9 cellular contexts compared by ENCODE assay signal in the genomic region with DNA sequence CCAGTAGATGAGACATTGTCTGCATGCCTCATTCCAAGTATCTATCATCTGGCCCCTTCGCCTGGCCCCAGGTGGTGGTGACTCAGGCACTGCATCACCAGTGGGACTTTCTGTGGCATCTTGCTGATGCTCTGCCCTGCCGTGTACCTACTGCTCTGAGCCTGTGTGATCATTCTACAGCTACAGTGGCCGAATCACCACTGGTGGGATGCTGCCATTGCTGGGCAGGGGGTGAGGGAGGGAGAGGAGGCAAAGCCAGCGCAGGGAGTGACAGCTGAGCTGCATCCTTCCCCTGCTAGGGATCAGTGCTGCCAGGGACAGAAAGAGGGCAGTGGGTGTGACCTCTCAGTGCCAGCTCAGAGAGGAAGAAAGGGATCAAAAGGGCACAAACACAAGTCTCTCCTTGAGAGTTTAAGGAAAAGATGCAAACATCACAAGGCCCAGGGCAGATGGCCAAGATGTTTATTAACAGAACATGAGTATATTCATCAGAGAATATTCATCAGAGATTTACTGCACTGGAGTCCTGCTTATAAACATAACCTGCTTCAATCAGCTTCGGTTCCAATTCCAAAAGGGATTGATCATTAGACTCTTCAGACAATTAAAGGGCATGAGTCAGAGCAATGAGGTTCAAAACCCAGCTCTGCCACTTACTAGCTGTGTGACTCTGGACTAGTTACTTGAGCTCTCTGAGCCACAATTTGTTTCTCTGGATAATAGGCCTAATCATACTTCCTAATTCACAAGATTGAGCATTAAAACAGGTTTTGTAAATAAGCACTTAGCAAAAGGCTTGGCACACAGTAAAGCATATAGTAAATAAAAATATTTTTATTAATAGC.
DNase-seq lines count a peak whose midpoint lies in the region; ATAC-seq, FAIRE-seq and TF ChIP-seq lines count a peak whose summit lies in the region.
"Had no signal": no experiment of that assay in that cellular context is flagged by ENCODE, and none has a peak within 500 bp of the region (broad histone marks: within the 10 kb centered on the region; RNA-seq: fewer than 3 reads in every experiment).

No MANE protein-coding gene starts in this region.

- intact Hi-C loops in GM12878 (cut with micrococcal nuclease; ENCODE audit: unreplicated experiment), result no loop called here

- RAD21 ChIA-PET in GM12878 (lab: Charles Lee; ENCODE audit: unreplicated experiment), result interaction anchor here (0.6 to 1.4 kb wide), 7 partner anchors 11 to 217 kb away, joined by 3 to 5 read pairs (median 4); partner anchors contain the start of gene ABTB2

- H3K9ac ChIP-seq in GM12878 (ENCODE audit: control insufficient read depth, insufficient read depth, low read length), result no peak overlapping the region

- CTCF ChIA-PET in GM12878 (lab: Yijun Ruan, JAX), result interaction anchor here (0.6 to 1.0 kb wide), 3 partner anchors 11 to 457 kb away, joined by 3 read pairs; no protein-coding TSS in a partner anchor

- TF ChIP-seq POLR2A in GM12878 (IDR thresholded peaks at IDR 0.05; ENCODE audit: low read depth, low read length), result no peak

- 38% methylated on average over 5 of the region's 5 CpGs for WGBS in GM12878 (ENCODE audit: insufficient coverage, insufficient replicate concordance, low lambda C conversion rate, missing lambda C conversion rate)

- TF ChIP-seq CTCF in RWPE2 (IDR thresholded peaks at IDR 0.05; ENCODE audit: poor library complexity, severe bottlenecking) (no peak), GM12878 (IDR thresholded peaks at IDR 0.05 in 2 of 3, conservative IDR thresholded peaks at IDR 0.05 in 1 of 3; ENCODE audit: control insufficient read depth in 2 of 3, extremely low read depth in 1 of 3, insufficient read depth in 1 of 3, low read depth in 3 of 3, low read length in 3 of 3) (no peak), GM13976 (IDR thresholded peaks at IDR 0.05; ENCODE audit: borderline replicate concordance, control extremely low read depth, extremely low read depth, insufficient read depth, missing control alignments) (no peak)

- TF ChIP-seq EP300 in GM12878 (IDR thresholded peaks at IDR 0.05; ENCODE audit: borderline replicate concordance in 1 of 2, control insufficient read depth in 1 of 2, low read depth in 2 of 2, low read length in 2 of 2), result no peak

- H3K4me3 ChIP-seq in RWPE2 (ENCODE audit: severe bottlenecking) (no peak overlapping the region), GM12878 (no peak overlapping the region)
- H3K4me3 ChIP-seq: pancreas had no signal

- no peaks in the 10 kb centered on the region for H3K27me3 ChIP-seq in RWPE2 (ENCODE audit: insufficient read depth, poor library complexity, severe bottlenecking)
- no peaks in the 10 kb centered on the region for H3K27me3 ChIP-seq in GM12878 (replicated peaks in 1 of 2; ENCODE audit: control insufficient read depth in 2 of 2, insufficient read depth in 2 of 2, low read length in 1 of 2)
- H3K27me3 ChIP-seq: pancreas had no signal

- FAIRE-seq in GM12878 (lab: Jason Lieb, UNC), result no peak
- FAIRE-seq: pancreas had no signal

- no peak for TF ChIP-seq RAD21 in GM12878 (IDR thresholded peaks at IDR 0.05; ENCODE audit: insufficient read depth, low read depth, low read length)

- BruUV-seq in GM12878 (replicated peaks; lab: Mats Ljungman, UMichigan), result no TSS peak

- SMC1A ChIA-PET in GM12878 (lab: Charles Lee; ENCODE audit: uncharacterized antibody, unreplicated experiment), result interaction anchor here (0.7 to 1.7 kb wide), 6 partner anchors 10 to 140 kb away, joined by 3 to 5 read pairs (median 4); no protein-coding TSS in a partner anchor

- H3K9me3 ChIP-seq in RWPE2 (ENCODE audit: severe bottlenecking) (no peaks in the 10 kb centered on the region), GM12878 (replicated peaks; ENCODE audit: control insufficient read depth, insufficient read depth, low read length) (no peaks in the 10 kb centered on the region)
- H3K9me3 ChIP-seq: pancreas had no signal

- H3K4me1 ChIP-seq in RWPE2 (ENCODE audit: insufficient read depth, poor library complexity, severe bottlenecking), result peaks cover 6% of the 10 kb centered on the region
- no peaks in the 10 kb centered on the region; the same call in 1 of the 2 replicates for H3K4me1 ChIP-seq in GM12878 (ENCODE audit: control insufficient read depth, insufficient read depth, low read length)
- H3K4me1 ChIP-seq: pancreas had no signal

- H2AFZ ChIP-seq in GM12878 (ENCODE audit: control insufficient read depth, low read depth, low read length), result no peak overlapping the region

- no peaks in the 10 kb centered on the region for H3K79me2 ChIP-seq in GM12878 (ENCODE audit: control insufficient read depth, insufficient read depth, low read length)

- DNase-seq in RWPE2 (ENCODE audit: low spot score), result peak; percentile 81
- DNase-seq in GM12878 (ENCODE audit: low read depth, low spot score), result no peak
- DNase-seq in stimulated activated CD4-positive, alpha-beta T cell treated with anti-CD3 and anti-CD28 coated beads, Interleukin-4, amount 100 ng/mL, for 24 hours, result peak; percentile 83
- no peak for DNase-seq in MV-4-11 (lab: John Stamatoyannopoulos, UW)
- no peak for DNase-seq in GDM1 (lab: John Stamatoyannopoulos, UW)
- DNase-seq in GM13976 (ENCODE audit: low spot score), result no peak
- DNase-seq: pancreas had no signal

- POLR2A ChIA-PET in GM12878 (lab: Charles Lee), result interaction anchor here (0.6 to 0.8 kb wide), 2 partner anchors 9 to 17 kb away, joined by 3 read pairs; no protein-coding TSS in a partner anchor

- H4K20me1 ChIP-seq in GM12878 (ENCODE audit: control insufficient read depth, insufficient read depth), result no peaks in the 10 kb centered on the region

- H3K36me3 ChIP-seq in RWPE2 (ENCODE audit: low read depth) (no peaks in the 10 kb centered on the region), GM12878 (ENCODE audit: control insufficient read depth in 2 of 2, insufficient read depth in 2 of 2, low read length in 1 of 2) (no peaks in the 10 kb centered on the region)
- H3K36me3 ChIP-seq: pancreas had no signal

- peak overlapping the region; percentile 31 for H3K27ac ChIP-seq in RWPE2 (ENCODE audit: poor library complexity, severe bottlenecking)
- no peak overlapping the region for H3K27ac ChIP-seq in GM12878 (ENCODE audit: control insufficient read depth, insufficient read depth)
- H3K27ac ChIP-seq: pancreas had no signal

- H3K4me2 ChIP-seq in GM12878 (ENCODE audit: control insufficient read depth, insufficient read depth), result no peak overlapping the region

- ATAC-seq in GM18870 (IDR thresholded peaks at IDR 0.05; ENCODE audit: unreplicated experiment) (peak; percentile 57), RWPE2 (ENCODE audit: low read depth) (peak; percentile 97), GM12878 (peak; percentile 92), GM18502 (IDR thresholded peaks at IDR 0.05; ENCODE audit: poor library complexity, unreplicated experiment) (no peak)

- in situ Hi-C loops in GM12878 (cut with MboI) (no loop called here), GM13976 (cut with MboI; ENCODE audit: low sequenced_read_pairs, unreplicated experiment) (no loop called here)

TF ChIP-seq in GM12878, 131 proteins besides CTCF, POLR2A, EP300 and RAD21 (continues in another document):
- no peak for TF ChIP-seq CBFB (IDR thresholded peaks at IDR 0.05; ENCODE audit: low read depth)
- TF ChIP-seq MEF2B (IDR thresholded peaks at IDR 0.05; ENCODE audit: partially characterized antibody, poor library complexity, severe bottlenecking), result no peak
- TF ChIP-seq, protein P1, sequence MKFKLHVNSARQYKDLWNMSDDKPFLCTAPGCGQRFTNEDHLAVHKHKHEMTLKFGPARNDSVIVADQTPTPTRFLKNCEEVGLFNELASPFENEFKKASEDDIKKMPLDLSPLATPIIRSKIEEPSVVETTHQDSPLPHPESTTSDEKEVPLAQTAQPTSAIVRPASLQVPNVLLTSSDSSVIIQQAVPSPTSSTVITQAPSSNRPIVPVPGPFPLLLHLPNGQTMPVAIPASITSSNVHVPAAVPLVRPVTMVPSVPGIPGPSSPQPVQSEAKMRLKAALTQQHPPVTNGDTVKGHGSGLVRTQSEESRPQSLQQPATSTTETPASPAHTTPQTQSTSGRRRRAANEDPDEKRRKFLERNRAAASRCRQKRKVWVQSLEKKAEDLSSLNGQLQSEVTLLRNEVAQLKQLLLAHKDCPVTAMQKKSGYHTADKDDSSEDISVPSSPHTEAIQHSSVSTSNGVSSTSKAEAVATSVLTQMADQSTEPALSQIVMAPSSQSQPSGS (IDR thresholded peaks at IDR 0.05; ENCODE audit: low read length), result no peak
- TF ChIP-seq NR2F1 (conservative IDR thresholded peaks at IDR 0.05), result no peak
- no peak for TF ChIP-seq SP1 (IDR thresholded peaks at IDR 0.05; ENCODE audit: low read depth, low read length)
- TF ChIP-seq, protein P2, sequence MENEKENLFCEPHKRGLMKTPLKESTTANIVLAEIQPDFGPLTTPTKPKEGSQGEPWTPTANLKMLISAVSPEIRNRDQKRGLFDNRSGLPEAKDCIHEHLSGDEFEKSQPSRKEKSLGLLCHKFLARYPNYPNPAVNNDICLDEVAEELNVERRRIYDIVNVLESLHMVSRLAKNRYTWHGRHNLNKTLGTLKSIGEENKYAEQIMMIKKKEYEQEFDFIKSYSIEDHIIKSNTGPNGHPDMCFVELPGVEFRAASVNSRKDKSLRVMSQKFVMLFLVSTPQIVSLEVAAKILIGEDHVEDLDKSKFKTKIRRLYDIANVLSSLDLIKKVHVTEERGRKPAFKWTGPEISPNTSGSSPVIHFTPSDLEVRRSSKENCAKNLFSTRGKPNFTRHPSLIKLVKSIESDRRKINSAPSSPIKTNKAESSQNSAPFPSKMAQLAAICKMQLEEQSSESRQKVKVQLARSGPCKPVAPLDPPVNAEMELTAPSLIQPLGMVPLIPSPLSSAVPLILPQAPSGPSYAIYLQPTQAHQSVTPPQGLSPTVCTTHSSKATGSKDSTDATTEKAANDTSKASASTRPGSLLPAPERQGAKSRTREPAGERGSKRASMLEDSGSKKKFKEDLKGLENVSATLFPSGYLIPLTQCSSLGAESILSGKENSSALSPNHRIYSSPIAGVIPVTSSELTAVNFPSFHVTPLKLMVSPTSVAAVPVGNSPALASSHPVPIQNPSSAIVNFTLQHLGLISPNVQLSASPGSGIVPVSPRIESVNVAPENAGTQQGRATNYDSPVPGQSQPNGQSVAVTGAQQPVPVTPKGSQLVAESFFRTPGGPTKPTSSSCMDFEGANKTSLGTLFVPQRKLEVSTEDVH (IDR thresholded peaks at IDR 0.05; ENCODE audit: low read depth, partially characterized antibody), result no peak
- TF ChIP-seq, protein P3, sequence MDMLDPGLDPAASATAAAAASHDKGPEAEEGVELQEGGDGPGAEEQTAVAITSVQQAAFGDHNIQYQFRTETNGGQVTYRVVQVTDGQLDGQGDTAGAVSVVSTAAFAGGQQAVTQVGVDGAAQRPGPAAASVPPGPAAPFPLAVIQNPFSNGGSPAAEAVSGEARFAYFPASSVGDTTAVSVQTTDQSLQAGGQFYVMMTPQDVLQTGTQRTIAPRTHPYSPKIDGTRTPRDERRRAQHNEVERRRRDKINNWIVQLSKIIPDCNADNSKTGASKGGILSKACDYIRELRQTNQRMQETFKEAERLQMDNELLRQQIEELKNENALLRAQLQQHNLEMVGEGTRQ (IDR thresholded peaks at IDR 0.05; ENCODE audit: borderline replicate concordance, low read depth, low read length), result no peak
- no peak for TF ChIP-seq PAX5 (IDR thresholded peaks at IDR 0.05; ENCODE audit: borderline replicate concordance, low read depth, low read length)

Comparison
In these comparisons a context has a peak if more than half of its experiments do, and no peak if none do; other contexts are left out.
1. DNase-seq: peak in RWPE2 (single experiment) and stimulated activated CD4-positive, alpha-beta T cell treated with anti-CD3 and anti-CD28 coated beads, Interleukin-4, amount 100 ng/mL, for 24 hours (single experiment); none in GM12878 (single experiment), MV-4-11 (single experiment), GDM1 (single experiment) and GM13976 (single experiment).